19 cellular contexts compared by ENCODE assay signal in the genomic region with DNA sequence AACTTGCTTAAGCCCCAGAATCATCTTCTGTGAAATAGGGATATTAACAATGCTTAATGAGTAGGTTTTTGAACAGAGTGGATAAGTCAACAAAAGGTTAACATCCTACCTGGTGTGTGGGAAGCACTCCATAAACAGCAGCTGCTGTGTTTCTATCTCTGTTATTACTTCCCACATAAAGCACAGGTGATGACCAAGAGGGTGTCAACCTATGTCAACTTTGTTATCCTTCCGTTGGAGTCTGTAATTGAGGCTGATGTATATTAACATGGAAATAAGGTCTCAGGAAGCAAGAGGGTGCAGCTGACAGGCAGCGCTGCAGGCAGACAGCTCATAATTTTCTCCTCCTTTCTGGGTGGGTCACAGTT.
DNase-seq lines count a peak whose midpoint lies in the region; ATAC-seq and TF ChIP-seq lines count a peak whose summit lies in the region.
"Had no signal": no experiment of that assay in that cellular context is flagged by ENCODE, and none has a peak within 500 bp of the region (broad histone marks: within the 10 kb centered on the region; RNA-seq: fewer than 3 reads in every experiment).

No MANE protein-coding gene starts in this region.

- no peak overlapping the region for H3K4me3 ChIP-seq in esophagus squamous epithelium
- no peak overlapping the region for H3K4me3 ChIP-seq in PC-3 (ENCODE audit: low read length)
- H3K4me3 ChIP-seq: dorsolateral prefrontal cortex, spleen had no signal

- H3F3A ChIP-seq in PC-3 (ENCODE audit: low read length, unreplicated experiment): no peaks in the 10 kb centered on the region

- no peaks in the 10 kb centered on the region for H3K79me2 ChIP-seq in PC-3 (ENCODE audit: low read length)

- H3K9me3 ChIP-seq in esophagus squamous epithelium (no peaks in the 10 kb centered on the region), PC-3 (ENCODE audit: low read length) (no peaks in the 10 kb centered on the region)
- H3K9me3 ChIP-seq: SK-N-SH, spleen had no signal

- H3K27ac ChIP-seq in esophagus squamous epithelium (peak overlapping the region in 2 of 4 donors; percentile 49 to 58), PC-3 (ENCODE audit: low read length) (no peak overlapping the region)
- H3K27ac ChIP-seq: spleen had no signal

- H3K4me2 ChIP-seq in PC-3 (ENCODE audit: low read length): no peak overlapping the region
- H3K4me2 ChIP-seq: SK-N-SH had no signal

- no peaks in the 10 kb centered on the region for H3K9me3 Mint-ChIP-seq in activated CD4-positive, alpha-beta T cell treated with anti-CD3 and anti-CD28 coated beads for 36 hours (ENCODE audit: low read depth)
- H3K9me3 Mint-ChIP-seq: activated T-helper 17 cell treated with anti-CD3 and anti-CD28 coated beads, Interleukin-2, amount 50 U/mL, for 72 hours; CD8-positive, alpha-beta T cell; neural crest cell had no signal

- WGBS in esophagus squamous epithelium, 2 donors: 48 to 78% methylated on average over 2 of the region's 2 CpGs

- H3K27ac Mint-ChIP-seq in activated CD4-positive, alpha-beta T cell treated with anti-CD3 and anti-CD28 coated beads for 36 hours: no peak overlapping the region
- H3K27ac Mint-ChIP-seq: activated CD8-positive, alpha-beta memory T cell treated with anti-CD3 and anti-CD28 coated beads, Interleukin-2, amount 10 ng/mL, durations not matched to agents 7 days and 5 days; activated T-helper 17 cell treated with anti-CD3 and anti-CD28 coated beads, Interleukin-2, amount 50 U/mL, for 72 hours; CD8-positive, alpha-beta T cell had no signal

- CTCF ChIA-PET in activated CD4-positive, alpha-beta T cell treated with anti-CD3 and anti-CD28 coated beads for 36 hours (lab: Charles Lee): no interaction called here
- CTCF ChIA-PET in PC-3 (lab: Charles Lee): no interaction called here

- BruUV-seq in PC-3 (replicated peaks; lab: Mats Ljungman, UMichigan): no TSS peak

- TF ChIP-seq CTCF in esophagus squamous epithelium (IDR thresholded peaks at IDR 0.05) (no peak), PC-3 (conservative IDR thresholded peaks at IDR 0.05; ENCODE audit: low read depth, low read length) (no peak)

- no peaks in the 10 kb centered on the region for H4K20me1 ChIP-seq in PC-3 (ENCODE audit: low read length)

- intact Hi-C loops in esophagus squamous epithelium (cut with DNase I) (no loop called here), PC-3 (cut with micrococcal nuclease) (no loop called here)
- intact Hi-C loops in activated CD4-positive, alpha-beta T cell treated with anti-CD3 and anti-CD28 coated beads for 36 hours (cut with DNase I, micrococcal nuclease): no loop called here

- no peaks in the 10 kb centered on the region for H3K9me2 ChIP-seq in PC-3 (replicated peaks; ENCODE audit: low read length)
- H3K9me2 ChIP-seq: SK-N-SH had no signal

- no peak overlapping the region for H3K9ac ChIP-seq in PC-3 (ENCODE audit: low read length)
- H3K9ac ChIP-seq: SK-N-SH had no signal

- H3K27me3 Mint-ChIP-seq in activated CD4-positive, alpha-beta T cell treated with anti-CD3 and anti-CD28 coated beads for 36 hours: no peaks in the 10 kb centered on the region
- H3K27me3 Mint-ChIP-seq: activated CD8-positive, alpha-beta memory T cell treated with anti-CD3 and anti-CD28 coated beads, Interleukin-2, amount 10 ng/mL, durations not matched to agents 7 days and 5 days; activated T-helper 17 cell treated with anti-CD3 and anti-CD28 coated beads, Interleukin-2, amount 50 U/mL, for 72 hours had no signal

- H3K4me1 ChIP-seq in esophagus squamous epithelium: peaks cover 0 to 14% (median 0%) of the 10 kb centered on the region in 3 donors
- no peaks in the 10 kb centered on the region for H3K4me1 ChIP-seq in PC-3 (ENCODE audit: insufficient read depth, low read length)
- H3K4me1 ChIP-seq: spleen had no signal

- no peaks in the 10 kb centered on the region for H3K27me3 ChIP-seq in esophagus squamous epithelium
- H3K27me3 ChIP-seq in PC-3 (ENCODE audit: low read length): no peaks in the 10 kb centered on the region
- H3K27me3 ChIP-seq: dorsolateral prefrontal cortex, spleen had no signal

- no peak for ATAC-seq in activated CD4-positive, alpha-beta T cell treated with anti-CD3 and anti-CD28 coated beads for 36 hours
- no peak for ATAC-seq in PC-3
- ATAC-seq: activated CD8-positive, alpha-beta memory T cell treated with anti-CD3 and anti-CD28 coated beads, Interleukin-2, amount 10 ng/mL, durations not matched to agents 7 days and 5 days; activated T-helper 17 cell treated with anti-CD3 and anti-CD28 coated beads, Interleukin-2, amount 50 U/mL, for 72 hours; CD8-positive, alpha-beta T cell; Panc1 had no signal

- H3K4me3 Mint-ChIP-seq in activated CD4-positive, alpha-beta T cell treated with anti-CD3 and anti-CD28 coated beads for 36 hours: no peak overlapping the region
- H3K4me3 Mint-ChIP-seq: activated CD8-positive, alpha-beta memory T cell treated with anti-CD3 and anti-CD28 coated beads, Interleukin-2, amount 10 ng/mL, durations not matched to agents 7 days and 5 days; activated T-helper 17 cell treated with anti-CD3 and anti-CD28 coated beads, Interleukin-2, amount 50 U/mL, for 72 hours; CD8-positive, alpha-beta T cell; neural crest cell had no signal

- peak; percentile 85 for DNase-seq in DMS53 (lab: John Stamatoyannopoulos, UW)
- peak; percentile 68 for DNase-seq in NCI-H187 treated with DMSO at 0.1 percent for 48 hours (lab: John Stamatoyannopoulos, UW)
- peak; percentile 99 for DNase-seq in NCI-H526 treated with DMSO at 0.1 percent for 48 hours (lab: John Stamatoyannopoulos, UW)
- peak; percentile 31 for DNase-seq in left kidney (ENCODE audit: low read depth, low spot score)
- no peak for DNase-seq in esophagus squamous epithelium (lab: John Stamatoyannopoulos, UW)
- DNase-seq in GM03348 (ENCODE audit: low spot score): no peak
- DNase-seq in activated CD4-positive, alpha-beta T cell treated with anti-CD3 and anti-CD28 coated beads for 36 hours: no peak
- DNase-seq in PC-3: no peak
- DNase-seq: activated CD4-positive, alpha-beta T cell treated with anti-CD3 and anti-CD28 coated beads for 1 hour; activated CD8-positive, alpha-beta memory T cell treated with anti-CD3 and anti-CD28 coated beads, Interleukin-2, amount 10 ng/mL, durations not matched to agents 7 days and 5 days; CD8-positive, alpha-beta T cell; mammary epithelial cell; MM.1S; SK-N-SH; spleen had no signal

- H3K36me3 ChIP-seq in esophagus squamous epithelium (no peaks in the 10 kb centered on the region), PC-3 (ENCODE audit: low read depth, low read length) (no peaks in the 10 kb centered on the region)

- H2AFZ ChIP-seq in PC-3 (ENCODE audit: low read length): no peak overlapping the region

- H3K36me3 Mint-ChIP-seq in activated CD4-positive, alpha-beta T cell treated with anti-CD3 and anti-CD28 coated beads for 36 hours (ENCODE audit: low read depth): peaks cover 3% of the 10 kb centered on the region
- H3K36me3 Mint-ChIP-seq: activated CD8-positive, alpha-beta memory T cell treated with anti-CD3 and anti-CD28 coated beads, Interleukin-2, amount 10 ng/mL, durations not matched to agents 7 days and 5 days had no signal

- TF ChIP-seq POLR2A in esophagus squamous epithelium (IDR thresholded peaks at IDR 0.05): no peak

- no peaks in the 10 kb centered on the region for H3K4me1 Mint-ChIP-seq in activated CD4-positive, alpha-beta T cell treated with anti-CD3 and anti-CD28 coated beads for 36 hours
- H3K4me1 Mint-ChIP-seq: activated CD8-positive, alpha-beta memory T cell treated with anti-CD3 and anti-CD28 coated beads, Interleukin-2, amount 10 ng/mL, durations not matched to agents 7 days and 5 days had no signal

- POLR2A ChIA-PET in activated CD4-positive, alpha-beta T cell treated with anti-CD3 and anti-CD28 coated beads for 36 hours (lab: Charles Lee): interaction anchor here (0.7 kb wide), 1 partner anchor 157 kb away, joined by 3 read pairs; no protein-coding TSS in a partner anchor
- POLR2A ChIA-PET in PC-3 (lab: Charles Lee; ENCODE audit: unreplicated experiment): no interaction called here

Comparison
In these comparisons a context has a peak if more than half of its experiments do, and no peak if none do; other contexts are left out.
1. DNase-seq: peak in DMS53 (single experiment), NCI-H187 treated with DMSO at 0.1 percent for 48 hours (single experiment), NCI-H526 treated with DMSO at 0.1 percent for 48 hours (single experiment) and left kidney (single experiment); none in esophagus squamous epithelium (single experiment), GM03348 (single experiment), activated CD4-positive, alpha-beta T cell treated with anti-CD3 and anti-CD28 coated beads for 36 hours (single experiment) and PC-3 (single experiment).